Comparison of ENCODE assay signal across 7 cellular contexts in genomic region chr5:139273322-139273571, GRCh38. TPM values are rescaled to one million over a fixed set of nuclear protein-coding genes. Genes with fewer than 3 reads are reported as not detected.
A peak's percentile ranks its signal among the peaks of the same experiment; 100 is the strongest.
DNase-seq lines count a peak whose midpoint lies in the region; ATAC-seq and TF ChIP-seq lines count a peak whose summit lies in the region.

No MANE protein-coding gene starts in this region.

- H3K36me3 ChIP-seq in HAP-1 (replicated peaks) (peaks cover 32% of the 10 kb centered on the region), gastroesophageal sphincter (peaks cover 0 to 10% of the 10 kb centered on the region in 2 donors), sigmoid colon (peaks cover 0 to 11% (median 0%) of the 10 kb centered on the region in 4 donors)

- H3K27me3 ChIP-seq in HAP-1 (ENCODE audit: low read depth) (no peaks in the 10 kb centered on the region), gastroesophageal sphincter (no peaks in the 10 kb centered on the region), sigmoid colon (no peaks in the 10 kb centered on the region)

- TF ChIP-seq POLR2A in gastroesophageal sphincter (IDR thresholded peaks at IDR 0.05) (no peak), sigmoid colon (IDR thresholded peaks at IDR 0.05) (no peak)

- ATAC-seq in SK-N-SH treated with all-trans-retinoic acid at 6 μM for 48 hours: peak; percentile 65
- ATAC-seq in gastroesophageal sphincter: peak; percentile 29
- no peak for ATAC-seq in GM21367 (IDR thresholded peaks at IDR 0.05; ENCODE audit: unreplicated experiment)

- TF ChIP-seq CTCF in gastroesophageal sphincter (IDR thresholded peaks at IDR 0.05): no peak
- no peak for TF ChIP-seq CTCF in sigmoid colon (IDR thresholded peaks at IDR 0.05)

- peak overlapping the region; percentile 63 for H3K4me3 ChIP-seq in HAP-1
- peak overlapping the region; percentile 38 to 64 for H3K4me3 ChIP-seq in gastroesophageal sphincter
- peak overlapping the region; percentile 36 to 66 (median 54) for H3K4me3 ChIP-seq in sigmoid colon

- intact Hi-C loops in sigmoid colon (cut with DNase I): no loop called here

- TF ChIP-seq EP300 in gastroesophageal sphincter (IDR thresholded peaks at IDR 0.05) (no peak), sigmoid colon (IDR thresholded peaks at IDR 0.05) (no peak)

- in situ Hi-C loops in HAP-1 (cut with MboI; ENCODE audit: low sequenced_read_pairs): loop anchor here (10.0 to 25.0 kb wide), 2 partner anchors 461 to 698 kb away; partner anchors contain the start of gene HSPA9

- H3K9me3 ChIP-seq in HAP-1: no peaks in the 10 kb centered on the region
- no peaks in the 10 kb centered on the region for H3K9me3 ChIP-seq in gastroesophageal sphincter
- H3K9me3 ChIP-seq in sigmoid colon: no peaks in the 10 kb centered on the region

- WGBS in gastroesophageal sphincter (ENCODE audit: low coverage in 1 of 2), 2 donors: no CpG with 5 or more reads among the region's 3 CpGs
- 2 to 5% methylated on average over 3 of the region's 3 CpGs for WGBS in sigmoid colon, 2 donors

- H3K27ac ChIP-seq in gastroesophageal sphincter (peak overlapping the region; percentile 4 to 87 (median 82)), sigmoid colon (peak overlapping the region; percentile 79 to 89 (median 82))

- DNase-seq in HAP-1 (ENCODE audit: low spot score in 2 of 2): peak in 1 of 2 experiments; percentile 49
- no peak for DNase-seq in sigmoid colon
- DNase-seq in LoVo (ENCODE audit: low spot score): no peak
- no peak for DNase-seq in NCI-H345 treated with DMSO at 0.1 percent for 48 hours (lab: John Stamatoyannopoulos, UW; ENCODE audit: unreplicated experiment)

- H3K4me1 ChIP-seq in HAP-1 (peaks cover 60% of the 10 kb centered on the region), gastroesophageal sphincter (peaks cover 5 to 73% (median 15%) of the 10 kb centered on the region in 3 donors), sigmoid colon (peaks cover 0 to 55% (median 35%) of the 10 kb centered on the region in 4 donors)

TF ChIP-seq in SK-N-SH treated with all-trans-retinoic acid at 6 μM for 48 hours, 23 proteins besides CTCF, POLR2A, EP300 and RAD21:
- TF ChIP-seq ZNF8 (CRISPR knock-in tag; IDR thresholded peaks at IDR 0.05) (no peak), ZFP3 (CRISPR knock-in tag; IDR thresholded peaks at IDR 0.05) (no peak), TOX (CRISPR knock-in tag; IDR thresholded peaks at IDR 0.05; ENCODE audit: borderline replicate concordance) (no peak), ISL1 (CRISPR knock-in tag; IDR thresholded peaks at IDR 0.05) (no peak), CSDC2 (CRISPR knock-in tag; IDR thresholded peaks at IDR 0.05) (no peak)

RNA-seq across cellular contexts. Expression of gene MATR3, which starts 20.3 kb away (rescaled TPM):
- 100 to 1,000 TPM; 194 to 326 (median 314) TPM for total RNA-seq in gastroesophageal sphincter
- 100 to 1,000 TPM; 194 to 272 (median 228) TPM for total RNA-seq in sigmoid colon
- 100 to 1,000 TPM in 1 of 3 donors, 10 to 100 TPM in 2; 60.8 to 114 (median 66.1) TPM for polyA plus RNA-seq in sigmoid colon
